In genomic region chr11:36264011-36264410, GRCh38 we compare ENCODE assay signal across 5 cellular contexts. TPM values are rescaled to one million over a fixed set of nuclear protein-coding genes. Genes with fewer than 3 reads are reported as not detected.
"Had no signal": no experiment of that assay in that cellular context is flagged by ENCODE, and none has a peak within 500 bp of the region (broad histone marks: within the 10 kb centered on the region; RNA-seq: fewer than 3 reads in every experiment).

No MANE protein-coding gene starts in this region.

- H3K4me2 ChIP-seq: GM23338 had no signal

- H3K4me3 ChIP-seq: GM23338 had no signal

- H2AFZ ChIP-seq: GM23338 had no signal

- DNase-seq: H9, HCEC 1CT had no signal

- H3K27ac ChIP-seq: HL-60 had no signal

RNA-seq across cellular contexts. Expression of gene PRR5L, which starts 32.1 kb away (rescaled TPM):
- total RNA-seq: HepG2 had no signal
